13 cellular contexts compared by ENCODE assay signal in genomic region chr3:142886938-142887337, GRCh38. TPM values are rescaled to one million over a fixed set of nuclear protein-coding genes. Genes with fewer than 3 reads are reported as not detected.
DNase-seq lines count a peak whose midpoint lies in the region; TF ChIP-seq lines count a peak whose summit lies in the region.
"Had no signal": no experiment of that assay in that cellular context is flagged by ENCODE, and none has a peak within 500 bp of the region (broad histone marks: within the 10 kb centered on the region; RNA-seq: fewer than 3 reads in every experiment).

No MANE protein-coding gene starts in this region.

- no peak overlapping the region for H3K27ac ChIP-seq in mesenchymal stem cell (ENCODE audit: low read length, poor library complexity, severe bottlenecking)
- H3K27ac ChIP-seq: colonic mucosa, VCaP had no signal

- H3K9me3 Mint-ChIP-seq in endothelial cell (ENCODE audit: unreplicated experiment): no peaks in the 10 kb centered on the region
- H3K9me3 Mint-ChIP-seq: CD8-positive, alpha-beta memory T cell had no signal

- no peak overlapping the region for H2AFZ ChIP-seq in mesenchymal stem cell (ENCODE audit: low read depth, low read length)

- H3K36me3 ChIP-seq in mesenchymal stem cell (ENCODE audit: control insufficient read depth in 1 of 2, insufficient read depth in 2 of 2, low read depth in 1 of 2, low read length in 2 of 2): peaks cover 0 to 10% of the 10 kb centered on the region in 2 experiments
- H3K36me3 ChIP-seq: colonic mucosa had no signal

- no peak overlapping the region for H3K4ac ChIP-seq in mesenchymal stem cell (ENCODE audit: low read depth in 1 of 2, low read length in 2 of 2)

- no peak overlapping the region for H2AK5ac ChIP-seq in mesenchymal stem cell (ENCODE audit: low read length, severe bottlenecking)

- TF ChIP-seq CTCF in AG09309 (IDR thresholded peaks at IDR 0.05; ENCODE audit: control insufficient read depth, insufficient read depth, low read depth, low read length, missing control alignments) (no peak), astrocyte of the cerebellum (IDR thresholded peaks at IDR 0.05; ENCODE audit: low read depth, low read length, missing control alignments) (no peak), endothelial cell (IDR thresholded peaks at IDR 0.05; ENCODE audit: unreplicated experiment) (no peak)

- no peaks in the 10 kb centered on the region for H3K79me1 ChIP-seq in mesenchymal stem cell (replicated peaks; ENCODE audit: low read length, poor library complexity, severe bottlenecking)

- H3K4me1 ChIP-seq in mesenchymal stem cell (ENCODE audit: control insufficient read depth, insufficient read depth, low read depth, low read length): peaks cover 8% of the 10 kb centered on the region

- H3K4me2 ChIP-seq in mesenchymal stem cell (ENCODE audit: low read length, poor library complexity, severe bottlenecking): no peak overlapping the region

- no peaks in the 10 kb centered on the region for H3K9me3 ChIP-seq in mesenchymal stem cell (ENCODE audit: control insufficient read depth, low read length)
- H3K9me3 ChIP-seq: colonic mucosa had no signal

- no peak overlapping the region for H2BK12ac ChIP-seq in mesenchymal stem cell (ENCODE audit: low read length in 2 of 2)

- WGBS in mesenchymal stem cell: 24% methylated on average over 3 of the region's 3 CpGs

- H3K27me3 ChIP-seq in mesenchymal stem cell (ENCODE audit: control insufficient read depth in 1 of 2, insufficient read depth in 1 of 2, low read length in 2 of 2): no peaks in the 10 kb centered on the region

- H3K27ac Mint-ChIP-seq in endothelial cell (ENCODE audit: unreplicated experiment): no peak overlapping the region
- H3K27ac Mint-ChIP-seq: CD8-positive, alpha-beta memory T cell had no signal

- H4K8ac ChIP-seq in mesenchymal stem cell (ENCODE audit: low read length): no peak overlapping the region

- no peaks in the 10 kb centered on the region for H3K27me3 Mint-ChIP-seq in endothelial cell (ENCODE audit: unreplicated experiment)

- in situ Hi-C loops in astrocyte of the cerebellum (cut with HindIII; ENCODE audit: low sequenced_read_pairs): no loop called here

- no peak overlapping the region for H2BK15ac ChIP-seq in mesenchymal stem cell (ENCODE audit: low read depth, poor library complexity, severe bottlenecking)

- no peaks in the 10 kb centered on the region for H3K36me3 Mint-ChIP-seq in endothelial cell (ENCODE audit: low read depth, unreplicated experiment)
- H3K36me3 Mint-ChIP-seq: CD8-positive, alpha-beta memory T cell had no signal

- DNase-seq in AG09309 (ENCODE audit: low read depth) (peak; percentile 82), HS-5 (ENCODE audit: low read depth) (peak; percentile 51), astrocyte of the cerebellum (ENCODE audit: low read depth) (peak; percentile 11), mesenchymal stem cell (peak; percentile 48), endothelial cell (ENCODE audit: low spot score) (no peak), islet precursor cell (no peak), dedifferentiated amniotic fluid mesenchymal stem cell (ENCODE audit: extremely low spot score) (no peak), COLO668 (lab: John Stamatoyannopoulos, UW; ENCODE audit: unreplicated experiment) (no peak)
- DNase-seq: CD8-positive, alpha-beta memory T cell; colonic mucosa; NCI-H2081 had no signal

- peaks cover 3% of the 10 kb centered on the region for H3K4me1 Mint-ChIP-seq in endothelial cell (ENCODE audit: unreplicated experiment)

- H3K4me3 ChIP-seq in AG09309 (ENCODE audit: control insufficient read depth, low read depth, low read length) (no peak overlapping the region), astrocyte of the cerebellum (ENCODE audit: low read depth, low read length) (no peak overlapping the region), mesenchymal stem cell (ENCODE audit: insufficient read depth in 1 of 2, low read depth in 1 of 2, low read length in 2 of 2) (peak overlapping the region in 1 of 2 experiments; percentile 86)
- H3K4me3 ChIP-seq: colonic mucosa had no signal

- no peak overlapping the region for H4K91ac ChIP-seq in mesenchymal stem cell (ENCODE audit: low read length)

- no peak overlapping the region for H3K18ac ChIP-seq in mesenchymal stem cell (ENCODE audit: low read depth in 1 of 2, low read length in 2 of 2)

- H3K23ac ChIP-seq in mesenchymal stem cell (ENCODE audit: low read length in 2 of 2): no peak overlapping the region

- H2BK120ac ChIP-seq in mesenchymal stem cell (ENCODE audit: low read depth, low read length): no peak overlapping the region

- no peak overlapping the region for H3K4me3 Mint-ChIP-seq in endothelial cell (ENCODE audit: unreplicated experiment)

- no peak overlapping the region for H3K14ac ChIP-seq in mesenchymal stem cell (ENCODE audit: low read length in 2 of 2)

- H2BK5ac ChIP-seq in mesenchymal stem cell (ENCODE audit: low read depth, low read length, poor library complexity, severe bottlenecking): no peak overlapping the region

- peak overlapping the region; percentile 91 for H3K9ac ChIP-seq in mesenchymal stem cell (ENCODE audit: low read length)

RNA-seq across cellular contexts. Expression of gene PCOLCE2, which starts 1.9 kb away (rescaled TPM):
- 0.04 TPM for polyA plus RNA-seq in mesenchymal stem cell (2013, experiment 1 of 2)
- polyA plus RNA-seq in mesenchymal stem cell (2013, experiment 2 of 2): 0.07 TPM
- 1.8 TPM for total RNA-seq in endothelial cell (ENCODE audit: unreplicated experiment)
- total RNA-seq: CD8-positive, alpha-beta memory T cell; OCI-LY7 had no signal
- polyA plus RNA-seq: CD8-positive, alpha-beta memory T cell had no signal

Comparison
In these comparisons a context has a peak if more than half of its experiments do, and no peak if none do; other contexts are left out.
1. DNase-seq: peak in AG09309 (single experiment), HS-5 (single experiment), astrocyte of the cerebellum (single experiment) and mesenchymal stem cell (single experiment); none in endothelial cell (single experiment), islet precursor cell (single experiment), dedifferentiated amniotic fluid mesenchymal stem cell (single experiment) and COLO668 (single experiment).